In the genomic region with DNA sequence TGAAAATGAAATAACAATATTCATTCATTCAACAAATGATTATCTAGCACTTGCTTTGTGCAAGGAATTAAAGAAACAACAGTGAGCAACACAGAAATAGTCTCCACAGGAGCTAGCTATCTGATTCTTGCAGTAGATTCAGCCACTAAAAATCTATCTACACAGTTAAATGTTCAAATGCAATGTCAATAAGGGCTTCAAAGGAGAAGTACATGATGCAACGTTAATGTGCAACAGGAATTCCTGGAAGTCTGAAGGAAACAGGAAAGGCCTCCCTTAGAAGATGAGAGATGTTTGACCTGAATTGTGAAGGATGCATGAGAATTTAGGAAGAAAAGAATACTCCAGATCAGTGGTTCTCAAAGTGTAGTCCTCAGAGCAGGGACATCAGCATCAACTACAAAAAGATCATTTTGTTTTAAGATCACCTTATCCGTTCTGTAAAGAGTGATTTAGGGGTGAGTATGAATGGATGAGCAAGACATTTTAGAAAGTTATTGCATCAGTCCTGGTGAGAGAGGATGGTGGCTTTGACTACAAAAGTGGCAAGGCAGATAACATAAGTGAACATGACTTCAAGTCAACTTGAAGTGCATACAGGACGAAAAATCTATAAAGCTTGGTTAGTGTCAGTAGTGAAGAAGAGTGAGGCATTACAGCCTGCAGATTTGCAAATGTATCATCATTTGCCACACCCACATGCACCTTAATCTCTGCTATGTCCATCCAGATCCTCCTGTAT, we compare ENCODE assay signal across 11 cellular contexts.
A peak's percentile ranks its signal among the peaks of the same experiment; 100 is the strongest.
DNase-seq lines count a peak whose midpoint lies in the region; ATAC-seq and TF ChIP-seq lines count a peak whose summit lies in the region.
"Had no signal": no experiment of that assay in that cellular context is flagged by ENCODE, and none has a peak within 500 bp of the region (broad histone marks: within the 10 kb centered on the region; RNA-seq: fewer than 3 reads in every experiment).

No MANE protein-coding gene starts in this region.

- TF ChIP-seq EP300 in sigmoid colon (IDR thresholded peaks at IDR 0.05): no peak

- H4K20me1 ChIP-seq in DND-41 (ENCODE audit: insufficient read depth, low read length): peaks cover 48% of the 10 kb centered on the region

- H3K4me2 ChIP-seq in DND-41 (ENCODE audit: insufficient read depth, low read length): no peak overlapping the region

- no peak overlapping the region for H3K9ac ChIP-seq in DND-41 (ENCODE audit: low read depth, low read length)

- WGBS in sigmoid colon, 2 donors: 59 to 71% methylated on average over 3 of the region's 3 CpGs

- H3K36me3 ChIP-seq in DND-41 (ENCODE audit: insufficient read depth, low read length): peaks cover 72% of the 10 kb centered on the region
- H3K36me3 ChIP-seq in KOPT-K1 (ENCODE audit: insufficient read depth, low read length): peaks cover 76% of the 10 kb centered on the region
- H3K36me3 ChIP-seq in sigmoid colon: peaks cover 4 to 40% (median 13%) of the 10 kb centered on the region in 4 donors

- H3K79me2 ChIP-seq in DND-41 (ENCODE audit: insufficient read depth, low read length): peaks cover 87% of the 10 kb centered on the region

- H3K4me1 ChIP-seq in DND-41 (ENCODE audit: insufficient read depth, low read length) (peaks cover 31% of the 10 kb centered on the region), sigmoid colon (peaks cover 0 to 38% (median 8%) of the 10 kb centered on the region in 4 donors)

- TF ChIP-seq CTCF in DND-41 (IDR thresholded peaks at IDR 0.05; ENCODE audit: borderline replicate concordance, extremely low read depth, low read length, poor library complexity, severe bottlenecking) (no peak), sigmoid colon (IDR thresholded peaks at IDR 0.05) (no peak)

- H2AFZ ChIP-seq in DND-41 (ENCODE audit: low read depth, low read length): no peak overlapping the region

- DNase-seq in DND-41 (no peak), sigmoid colon (no peak), NCI-H128 (lab: John Stamatoyannopoulos, UW; ENCODE audit: unreplicated experiment) (no peak), NCI-H2107 treated with DMSO at 0.1 percent for 48 hours (lab: John Stamatoyannopoulos, UW; ENCODE audit: unreplicated experiment) (no peak)
- no peak for DNase-seq in activated naive CD8-positive, alpha-beta T cell treated with anti-CD3 and anti-CD28 coated beads, Interleukin-2, amount 10 ng/mL, durations not matched to agents 7 days and 5 days
- DNase-seq in effector CD8-positive, alpha-beta T cell (lab: John Stamatoyannopoulos, UW): no peak
- DNase-seq: Calu3; mesendoderm; NCI-H1105 treated with DMSO at 0.1 percent for 48 hours; NK-92 treated with Interleukin-12 subunit alpha and Interleukin-12 subunit beta, amount 100 ng/mL, for 24 hours had no signal

- H3K27me3 ChIP-seq in DND-41 (ENCODE audit: insufficient read depth, low read length, poor library complexity) (no peaks in the 10 kb centered on the region), sigmoid colon (no peaks in the 10 kb centered on the region)

- peaks cover 76% of the 10 kb centered on the region for H3K36me3 Mint-ChIP-seq in activated naive CD8-positive, alpha-beta T cell treated with anti-CD3 and anti-CD28 coated beads, Interleukin-2, amount 10 ng/mL, durations not matched to agents 7 days and 5 days

- no peaks in the 10 kb centered on the region for H3K9me3 Mint-ChIP-seq in activated naive CD8-positive, alpha-beta T cell treated with anti-CD3 and anti-CD28 coated beads, Interleukin-2, amount 10 ng/mL, durations not matched to agents 7 days and 5 days

- ATAC-seq in DND-41 (ENCODE audit: insufficient read depth, low read depth): peak; percentile 17; the same call in 1 of the 3 replicates
- ATAC-seq in activated naive CD8-positive, alpha-beta T cell treated with anti-CD3 and anti-CD28 coated beads, Interleukin-2, amount 10 ng/mL, durations not matched to agents 7 days and 5 days (ENCODE audit: low read depth): peak; percentile 5

- H3K9me3 ChIP-seq in DND-41 (ENCODE audit: insufficient read depth, low read length, severe bottlenecking) (no peaks in the 10 kb centered on the region), KOPT-K1 (ENCODE audit: insufficient read depth, low read length, poor library complexity, severe bottlenecking) (no peaks in the 10 kb centered on the region), sigmoid colon (no peaks in the 10 kb centered on the region)

- POLR2A ChIA-PET in activated naive CD8-positive, alpha-beta T cell treated with anti-CD3 and anti-CD28 coated beads, Interleukin-2, amount 10 ng/mL, durations not matched to agents 7 days and 5 days (lab: Charles Lee): interaction anchor here (0.7 to 34.4 kb wide), 8 partner anchors 5 to 383 kb away, joined by 3 to 716 read pairs (median 7); no protein-coding TSS in a partner anchor

- H3K4me1 Mint-ChIP-seq in activated naive CD8-positive, alpha-beta T cell treated with anti-CD3 and anti-CD28 coated beads, Interleukin-2, amount 10 ng/mL, durations not matched to agents 7 days and 5 days: peaks cover 89% of the 10 kb centered on the region

- H3K27ac Mint-ChIP-seq in activated naive CD8-positive, alpha-beta T cell treated with anti-CD3 and anti-CD28 coated beads, Interleukin-2, amount 10 ng/mL, durations not matched to agents 7 days and 5 days: peak overlapping the region; percentile 95

- no peak for TF ChIP-seq POLR2A in sigmoid colon (IDR thresholded peaks at IDR 0.05)

- H3K4me3 ChIP-seq in DND-41 (ENCODE audit: low read depth in 1 of 2, low read length in 2 of 2) (no peak overlapping the region), sigmoid colon (no peak overlapping the region)

- no peaks in the 10 kb centered on the region for H3K27me3 Mint-ChIP-seq in activated naive CD8-positive, alpha-beta T cell treated with anti-CD3 and anti-CD28 coated beads, Interleukin-2, amount 10 ng/mL, durations not matched to agents 7 days and 5 days

- H3K27ac ChIP-seq in DND-41 (ENCODE audit: low read length) (peak overlapping the region; percentile 26), KOPT-K1 (ENCODE audit: low read depth, low read length, poor library complexity, severe bottlenecking) (peak overlapping the region; percentile 75), sigmoid colon (peak overlapping the region in 3 of 4 donors; percentile 29 to 47 (median 45))

- H3K4me3 Mint-ChIP-seq in activated naive CD8-positive, alpha-beta T cell treated with anti-CD3 and anti-CD28 coated beads, Interleukin-2, amount 10 ng/mL, durations not matched to agents 7 days and 5 days: peak overlapping the region; percentile 80

- intact Hi-C loops in sigmoid colon (cut with DNase I): no loop called here
